ENCODE assay signal across 10 cellular contexts in genomic region chr2:219500135-219500534, GRCh38. TPM values are rescaled to one million over a fixed set of nuclear protein-coding genes. Genes with fewer than 3 reads are reported as not detected.
DNase-seq lines count a peak whose midpoint lies in the region; ATAC-seq, FAIRE-seq and TF ChIP-seq lines count a peak whose summit lies in the region.
"Had no signal": no experiment of that assay in that cellular context is flagged by ENCODE, and none has a peak within 500 bp of the region (broad histone marks: within the 10 kb centered on the region; RNA-seq: fewer than 3 reads in every experiment).

No MANE protein-coding gene starts in this region.

- H3K4me3 ChIP-seq in A549 = no peak overlapping the region
- peak overlapping the region in 2 of 4 experiments; percentile 89 to 90 for H3K4me3 ChIP-seq in fibroblast of lung (replicated peaks in 1 of 4; ENCODE audit: control extremely low read depth in 1 of 4, insufficient read depth in 1 of 4, low read depth in 3 of 4, low read length in 4 of 4)
- H3K4me3 ChIP-seq in gastrocnemius medialis = no peak overlapping the region

- POLR2A ChIA-PET in A549 (lab: Yijun Ruan, JAX) = interaction anchor here (1.1 kb wide), 1 partner anchor 10 kb away, joined by 8 read pairs; no protein-coding TSS in a partner anchor

- ATAC-seq in A549 (no peak), gastrocnemius medialis (no peak), HG02798 (IDR thresholded peaks at IDR 0.05; ENCODE audit: poor library complexity, unreplicated experiment) (no peak)

- no peak overlapping the region for H2AFZ ChIP-seq in fibroblast of lung (ENCODE audit: low read length)

- CTCF ChIA-PET in A549 (lab: Yijun Ruan, JAX) = interaction anchor here (1.1 to 89.4 kb wide), 4 partner anchors 6 to 100 kb away, joined by 3 to 3291 read pairs (median 1650); partner anchors contain the start of genes ASIC4, CHPF, GMPPA and SPEG

- H3K36me3 ChIP-seq in fibroblast of lung (ENCODE audit: control insufficient read depth, insufficient read depth, low read length) (peaks cover 7% of the 10 kb centered on the region), gastrocnemius medialis (peaks cover 0 to 35% of the 10 kb centered on the region in 2 donors)

- TF ChIP-seq CTCF in A549 (IDR thresholded peaks at IDR 0.05) = no peak
- TF ChIP-seq CTCF in fibroblast of lung (conservative IDR thresholded peaks at IDR 0.05 in 1 of 2, IDR thresholded peaks at IDR 0.05 in 1 of 2; ENCODE audit: low read depth in 1 of 2, low read length in 2 of 2) = peak in 1 of 2 donors; percentile 24
- TF ChIP-seq CTCF in gastrocnemius medialis (IDR thresholded peaks at IDR 0.05 in 4 of 5, conservative IDR thresholded peaks at IDR 0.05 in 1 of 5) = no peak

- FAIRE-seq in A549 (lab: Jason Lieb, UNC) = no peak

- 91% methylated on average over 2 of the region's 2 CpGs for WGBS in A549 (ENCODE audit: missing lambda C conversion rate)

- TF ChIP-seq RAD21 in A549 (conservative IDR thresholded peaks at IDR 0.05 in 1 of 2, IDR thresholded peaks at IDR 0.05 in 1 of 2) = peak in 1 of 2 experiments; percentile 14; a peak in 1 of 5 replicates

- no peak overlapping the region for H3K9ac ChIP-seq in fibroblast of lung (ENCODE audit: insufficient read depth, low read length)

- DNase-seq in A549 (ENCODE audit: low read depth in 1 of 2, low spot score in 1 of 2) (peak in 1 of 2 experiments; percentile 30), EH (ENCODE audit: low read depth) (peak; percentile 79), RPMI7951 (ENCODE audit: low read depth) (peak; percentile 63), fibroblast of lung (ENCODE audit: low read depth in 2 of 2) (peak; percentile 21 to 49), gastrocnemius medialis (no peak), hypothalamus (lab: John Stamatoyannopoulos, UW) (no peak)
- DNase-seq in activated CD4-positive, CD25-positive, alpha-beta regulatory T cell treated with anti-CD3 and anti-CD28 coated beads, Interleukin-2, amount 50 U/mL, for 72 hours = no peak
- DNase-seq: activated gamma-delta T cell; NK-92 treated with Interleukin-12 subunit alpha and Interleukin-12 subunit beta, amount 100 ng/mL, for 24 hours had no signal

- H3K9me3 ChIP-seq in A549 (no peaks in the 10 kb centered on the region), fibroblast of lung (ENCODE audit: control insufficient read depth, insufficient read depth, low read depth, low read length) (no peaks in the 10 kb centered on the region), gastrocnemius medialis (no peaks in the 10 kb centered on the region)

- TF ChIP-seq POLR2A in A549 (IDR thresholded peaks at IDR 0.05; ENCODE audit: low read length) = no peak
- TF ChIP-seq POLR2A in gastrocnemius medialis (IDR thresholded peaks at IDR 0.05) = no peak

- H3K4me1 ChIP-seq in A549 (peaks cover 22% of the 10 kb centered on the region; the same call in 2 of the 3 replicates), fibroblast of lung (ENCODE audit: control insufficient read depth, extremely low read depth, insufficient read depth, low read length) (peaks cover 9% of the 10 kb centered on the region), gastrocnemius medialis (peaks cover 36 to 43% of the 10 kb centered on the region in 2 donors)

- no peaks in the 10 kb centered on the region for H4K20me1 ChIP-seq in fibroblast of lung (ENCODE audit: control insufficient read depth, extremely low read depth, insufficient read depth, low read length)

- H3K27ac ChIP-seq in A549 = no peak overlapping the region
- no peak overlapping the region for H3K27ac ChIP-seq in fibroblast of lung (ENCODE audit: insufficient read depth, low read length)
- no peak overlapping the region for H3K27ac ChIP-seq in gastrocnemius medialis

- intact Hi-C loops in gastrocnemius medialis (cut with DNase I; ENCODE audit: low total_unique reads) = no loop called here

- H3K79me2 ChIP-seq in fibroblast of lung (ENCODE audit: control insufficient read depth, insufficient read depth, low read length) = peaks cover 6% of the 10 kb centered on the region

- peak overlapping the region; percentile 83 for H3K4me2 ChIP-seq in A549
- peak overlapping the region; percentile 89 for H3K4me2 ChIP-seq in fibroblast of lung (ENCODE audit: extremely low read depth, insufficient read depth, low read length)

- in situ Hi-C loops in gastrocnemius medialis (cut with MboI; ENCODE audit: low sequenced_read_pairs in 4 of 4) = no loop called here

- no peak for TF ChIP-seq EP300 in A549 (IDR thresholded peaks at IDR 0.05)

- H3K27me3 ChIP-seq in fibroblast of lung (ENCODE audit: control insufficient read depth, insufficient read depth, low read length) (peaks cover 8% of the 10 kb centered on the region), gastrocnemius medialis (no peaks in the 10 kb centered on the region)

TF ChIP-seq in A549, 52 proteins besides CTCF, POLR2A, EP300 and RAD21:
- TF ChIP-seq FOXS1 (CRISPR knock-in tag; IDR thresholded peaks at IDR 0.05) = no peak
- TF ChIP-seq PBX3 (IDR thresholded peaks at IDR 0.05) = no peak
- TF ChIP-seq POLR2AphosphoS2 (conservative IDR thresholded peaks at IDR 0.05; ENCODE audit: low read length) = no peak
- no peak for TF ChIP-seq NR3C1 (IDR thresholded peaks at IDR 0.05)
- TF ChIP-seq ELK1 (IDR thresholded peaks at IDR 0.05; ENCODE audit: low read depth, low read length) = no peak

RNA-seq across cellular contexts. Expression of gene GMPPA, which starts 1.4 kb away (rescaled TPM):
- polyA plus RNA-seq in A549 (2011; rRNA removed) (46.2 and 55.3 TPM in 2 replicates), A549 (2017; fragmentation: RNase III; extraction: RNeasy Plus Mini Kit Qiagen cat#74134 plus additional on column Dnase treatment) (31.3 to 38.4 TPM (median 36.2 TPM) in 3 replicates), fibroblast of lung (59.7 and 72.4 TPM in 2 replicates)
- polyA plus RNA-seq in A549 (2012; cell fraction: cytosol; rRNA removed) = 55.6 and 70.3 TPM in 2 replicates
- polyA plus RNA-seq in A549 (2012; cell fraction: nucleus; rRNA removed) = 113 and 115 TPM in 2 replicates
- polyA minus RNA-seq in A549 (2011; rRNA and poly(A)+ RNA removed) = 63.6 and 92.8 TPM in 2 replicates
- 87.5 and 91.9 TPM in 2 replicates for total RNA-seq in RPMI7951 (2014; rRNA removed; shearing (Covaris generic))
- total RNA-seq in fibroblast of lung (36.5 and 38.3 TPM in 2 replicates), gastrocnemius medialis (10 to 100 TPM; 18.0 to 25.8 (median 24.4) TPM)
- polyA plus RNA-seq in fibroblast of lung (2012) = 45.6 and 52.3 TPM in 2 replicates
- polyA minus RNA-seq in fibroblast of lung (ENCODE audit: low replicate concordance) = 155 and 160 TPM in 2 replicates

RNA-seq across cellular contexts. Expression of gene ASIC4, which starts 14.1 kb away (rescaled TPM):
- polyA plus RNA-seq in A549 (2011; rRNA removed) (0.04 and 0.13 TPM in 2 replicates), A549 (2017; fragmentation: RNase III; extraction: RNeasy Plus Mini Kit Qiagen cat#74134 plus additional on column Dnase treatment) (0.07 to 0.08 TPM in 2 of 3 replicates, not detected in the other), fibroblast of lung (not detected in 2 replicates)
- polyA plus RNA-seq in A549 (2012; cell fraction: cytosol; rRNA removed) = 0.01 and 0.05 TPM in 2 replicates
- polyA plus RNA-seq in A549 (2012; cell fraction: nucleus; rRNA removed) = 0.17 and 0.33 TPM in 2 replicates
- polyA minus RNA-seq in A549 (2011; rRNA and poly(A)+ RNA removed) = 0.12 TPM in 1 of 2 replicates, not detected in the other
- total RNA-seq in RPMI7951 (2014; rRNA removed; shearing (Covaris generic)) = 0.10 TPM in 1 of 2 replicates, not detected in the other
- total RNA-seq in fibroblast of lung (under 0.01 and 0.33 TPM in 2 replicates), gastrocnemius medialis (under 1 TPM in 1 of 4 donors, not detected in 3; 0.11 TPM)
- not detected in 2 replicates for polyA plus RNA-seq in fibroblast of lung (2012)
- not detected in 2 replicates for polyA minus RNA-seq in fibroblast of lung (ENCODE audit: low replicate concordance)

RNA-seq across cellular contexts. Expression of gene CHPF, which starts 43.5 kb away (rescaled TPM):
- polyA plus RNA-seq in A549 (2011; rRNA removed) = 9.0 and 10.2 TPM in 2 replicates
- 13.2 and 20.6 TPM in 2 replicates for polyA plus RNA-seq in A549 (2012; cell fraction: cytosol; rRNA removed)
- 25.5 and 46.9 TPM in 2 replicates for polyA plus RNA-seq in A549 (2012; cell fraction: nucleus; rRNA removed)
- polyA plus RNA-seq in A549 (2017; fragmentation: RNase III; extraction: RNeasy Plus Mini Kit Qiagen cat#74134 plus additional on column Dnase treatment) = 11.8 to 15.1 TPM (median 14.8 TPM) in 3 replicates
- 4.2 and 6.5 TPM in 2 replicates for polyA minus RNA-seq in A549 (2011; rRNA and poly(A)+ RNA removed)
- total RNA-seq in RPMI7951 (2014; rRNA removed; shearing (Covaris generic)) = 73.7 and 98.6 TPM in 2 replicates
- 46.0 and 58.8 TPM in 2 replicates for total RNA-seq in fibroblast of lung
- polyA plus RNA-seq in fibroblast of lung = 23.9 and 35.8 TPM in 2 replicates
- 54.1 and 68.7 TPM in 2 replicates for polyA plus RNA-seq in fibroblast of lung (2012)
- polyA minus RNA-seq in fibroblast of lung (ENCODE audit: low replicate concordance) = 20.2 and 29.3 TPM in 2 replicates
- total RNA-seq in gastrocnemius medialis = 10 to 100 TPM; 21.0 to 50.5 (median 37.2) TPM

RNA-seq across cellular contexts. Expression of gene TMEM198, which starts 43.7 kb away (rescaled TPM):
- polyA plus RNA-seq in A549 (2011; rRNA removed) (0.31 and 0.33 TPM in 2 replicates), A549 (2017; fragmentation: RNase III; extraction: RNeasy Plus Mini Kit Qiagen cat#74134 plus additional on column Dnase treatment) (0.26 to 0.42 TPM (median 0.37 TPM) in 3 replicates), fibroblast of lung (0.49 and 0.70 TPM in 2 replicates)
- polyA plus RNA-seq in A549 (2012; cell fraction: cytosol; rRNA removed) = 0.40 and 0.45 TPM in 2 replicates
- 3.2 and 3.3 TPM in 2 replicates for polyA plus RNA-seq in A549 (2012; cell fraction: nucleus; rRNA removed)
- polyA minus RNA-seq in A549 (2011; rRNA and poly(A)+ RNA removed) = 0.44 and 0.83 TPM in 2 replicates
- 2.3 and 2.6 TPM in 2 replicates for total RNA-seq in RPMI7951 (2014; rRNA removed; shearing (Covaris generic))
- total RNA-seq in fibroblast of lung (0.77 and 0.99 TPM in 2 replicates), gastrocnemius medialis (1 to 10 TPM in 3 of 4 donors, under 1 TPM in 1; 0.87 to 6.7 (median 3.3) TPM)
- 0.80 and 1.1 TPM in 2 replicates for polyA plus RNA-seq in fibroblast of lung (2012)
- polyA minus RNA-seq in fibroblast of lung (ENCODE audit: low replicate concordance) = 0.63 and 0.85 TPM in 2 replicates

Comparison
In these comparisons a context has a peak if more than half of its experiments do, and no peak if none do; other contexts are left out.
1. DNase-seq: peak in EH (single experiment), RPMI7951 (single experiment) and fibroblast of lung (2 of 2); none in gastrocnemius medialis (0 of 2), hypothalamus (0 of 51) and activated CD4-positive, CD25-positive, alpha-beta regulatory T cell treated with anti-CD3 and anti-CD28 coated beads, Interleukin-2, amount 50 U/mL, for 72 hours (single experiment).